In genomic region chr16:77961811-77962210, GRCh38 we compare ENCODE assay signal across 16 cellular contexts.
"Had no signal": no experiment of that assay in that cellular context is flagged by ENCODE, and none has a peak within 500 bp of the region (broad histone marks: within the 10 kb centered on the region; RNA-seq: fewer than 3 reads in every experiment).

No MANE protein-coding gene starts in this region.

- H3K36me3 Mint-ChIP-seq: mesothelial cell of epicardium had no signal

- H3K27me3 ChIP-seq: ascending aorta, colonic mucosa, ovary had no signal

- H3K27ac ChIP-seq: ascending aorta, colonic mucosa, ovary, suprapubic skin, upper lobe of right lung, VCaP had no signal

- H3K36me3 ChIP-seq: ascending aorta, colonic mucosa, ovary, suprapubic skin, upper lobe of right lung had no signal

- H3K9me3 Mint-ChIP-seq: activated CD4-positive, alpha-beta memory T cell treated with anti-CD3 and anti-CD28 coated beads, Interleukin-2, amount 10 ng/mL, durations not matched to agents 7 days and 5 days; activated naive CD8-positive, alpha-beta T cell treated with anti-CD3 and anti-CD28 coated beads, Interleukin-2, amount 50 U/mL, for 24 hours; mesothelial cell of epicardium had no signal

- DNase-seq: activated CD4-positive, alpha-beta memory T cell treated with anti-CD3 and anti-CD28 coated beads, Interleukin-2, amount 10 ng/mL, durations not matched to agents 7 days and 5 days; activated CD4-positive, alpha-beta T cell treated with anti-CD3 and anti-CD28 coated beads for 36 hours; activated naive CD8-positive, alpha-beta T cell treated with anti-CD3 and anti-CD28 coated beads, Interleukin-2, amount 50 U/mL, for 24 hours; caudate nucleus; colonic mucosa; left ventricle myocardium superior; ovary; stimulated activated CD4-positive, alpha-beta T cell treated with anti-CD3 and anti-CD28 coated beads, Interleukin-12 subunit alpha, Interleukin-12 subunit beta, amount 100 ng/mL, for 4 hours; stimulated activated naive CD4-positive, alpha-beta T cell treated with Interleukin-2 at 50 U/mL for 16 hours; T-helper 9 cell; upper lobe of right lung had no signal

- H3K4me1 ChIP-seq: ascending aorta, colonic mucosa, suprapubic skin, upper lobe of right lung had no signal

- H3K27ac Mint-ChIP-seq: activated CD4-positive, alpha-beta memory T cell treated with anti-CD3 and anti-CD28 coated beads, Interleukin-2, amount 10 ng/mL, durations not matched to agents 7 days and 5 days; activated CD4-positive, alpha-beta T cell treated with anti-CD3 and anti-CD28 coated beads for 36 hours; activated naive CD8-positive, alpha-beta T cell treated with anti-CD3 and anti-CD28 coated beads, Interleukin-2, amount 50 U/mL, for 24 hours; mesothelial cell of epicardium had no signal

- H3K9me3 ChIP-seq: ascending aorta, colonic mucosa, ovary, suprapubic skin, upper lobe of right lung had no signal

- ATAC-seq: activated CD4-positive, alpha-beta T cell treated with anti-CD3 and anti-CD28 coated beads for 36 hours; activated naive CD8-positive, alpha-beta T cell treated with anti-CD3 and anti-CD28 coated beads, Interleukin-2, amount 50 U/mL, for 24 hours; left ventricle myocardium superior; upper lobe of right lung had no signal

- H3K4me3 Mint-ChIP-seq: activated CD4-positive, alpha-beta memory T cell treated with anti-CD3 and anti-CD28 coated beads, Interleukin-2, amount 10 ng/mL, durations not matched to agents 7 days and 5 days; activated CD4-positive, alpha-beta T cell treated with anti-CD3 and anti-CD28 coated beads for 36 hours; activated naive CD8-positive, alpha-beta T cell treated with anti-CD3 and anti-CD28 coated beads, Interleukin-2, amount 50 U/mL, for 24 hours; mesothelial cell of epicardium; neural crest cell had no signal

- H3K4me1 Mint-ChIP-seq: activated CD4-positive, alpha-beta T cell treated with anti-CD3 and anti-CD28 coated beads for 36 hours; activated naive CD8-positive, alpha-beta T cell treated with anti-CD3 and anti-CD28 coated beads, Interleukin-2, amount 50 U/mL, for 24 hours had no signal

- H3K4me3 ChIP-seq: ascending aorta, colonic mucosa, ovary, suprapubic skin, upper lobe of right lung had no signal
